1 cellular context compared by ENCODE assay signal in genomic region chr6:53474010-53474409, GRCh38.
TF ChIP-seq lines count a peak whose summit lies in the region.

No MANE protein-coding gene starts in this region.

TF ChIP-seq in GM23338, 12 proteins besides CTCF, POLR2A, EP300 and RAD21 (continued from another document):
- no peak for TF ChIP-seq REST (IDR thresholded peaks at IDR 0.05; ENCODE audit: unreplicated experiment)
- no peak for TF ChIP-seq EZH2phosphoT487 (IDR thresholded peaks at IDR 0.05; ENCODE audit: unreplicated experiment)
- no peak for TF ChIP-seq JUNB (IDR thresholded peaks at IDR 0.05; ENCODE audit: unreplicated experiment)
- no peak for TF ChIP-seq ZNF462 (CRISPR knock-in tag; IDR thresholded peaks at IDR 0.05)
- TF ChIP-seq STAT1 (IDR thresholded peaks at IDR 0.05; ENCODE audit: unreplicated experiment), result no peak
